ENCODE assay signal across 19 cellular contexts in genomic region chr2:159658887-159659437, GRCh38. TPM values are rescaled to one million over a fixed set of nuclear protein-coding genes. Genes with fewer than 3 reads are reported as not detected.
DNase-seq lines count a peak whose midpoint lies in the region; ATAC-seq, FAIRE-seq and TF ChIP-seq lines count a peak whose summit lies in the region.
"Had no signal": no experiment of that assay in that cellular context is flagged by ENCODE, and none has a peak within 500 bp of the region (broad histone marks: within the 10 kb centered on the region; RNA-seq: fewer than 3 reads in every experiment).

No MANE protein-coding gene starts in this region.

- no peaks in the 10 kb centered on the region for H3K9me2 ChIP-seq in MM.1S (replicated peaks; ENCODE audit: insufficient read depth, low read length)

- BruUV-seq in GM12878 (replicated peaks; lab: Mats Ljungman, UMichigan), result no TSS peak

- no peaks in the 10 kb centered on the region for H4K20me1 ChIP-seq in GM12878 (ENCODE audit: control insufficient read depth, insufficient read depth)
- H4K20me1 ChIP-seq in MM.1S (ENCODE audit: insufficient read depth, low read length), result no peaks in the 10 kb centered on the region

- FAIRE-seq in GM12878 (lab: Jason Lieb, UNC), result no peak
- FAIRE-seq: GM12891 had no signal

- H3K27ac ChIP-seq in GM12878 (ENCODE audit: control insufficient read depth, insufficient read depth), result no peak overlapping the region
- H3K27ac ChIP-seq in testis, result no peak overlapping the region
- no peak overlapping the region for H3K27ac ChIP-seq in MM.1S (ENCODE audit: low read length)
- H3K27ac ChIP-seq: 22Rv1, foreskin keratinocyte had no signal

- no peak for TF ChIP-seq POLR2A in GM12878 (IDR thresholded peaks at IDR 0.05; ENCODE audit: low read depth, low read length)
- TF ChIP-seq POLR2A in testis (IDR thresholded peaks at IDR 0.05), result no peak

- no peak for TF ChIP-seq EP300 in GM12878 (IDR thresholded peaks at IDR 0.05; ENCODE audit: borderline replicate concordance in 1 of 2, control insufficient read depth in 1 of 2, low read depth in 2 of 2, low read length in 2 of 2)

- H2AFZ ChIP-seq in GM12878 (ENCODE audit: control insufficient read depth, low read depth, low read length), result no peak overlapping the region
- H2AFZ ChIP-seq in MM.1S (ENCODE audit: low read length), result no peak overlapping the region

- TF ChIP-seq CTCF in GM12878 (IDR thresholded peaks at IDR 0.05 in 2 of 3, conservative IDR thresholded peaks at IDR 0.05 in 1 of 3; ENCODE audit: control insufficient read depth in 2 of 3, extremely low read depth in 1 of 3, insufficient read depth in 1 of 3, low read depth in 3 of 3, low read length in 3 of 3) (no peak), testis (IDR thresholded peaks at IDR 0.05) (no peak), MM.1S (IDR thresholded peaks at IDR 0.05; ENCODE audit: low read length) (no peak)

- H3K27me3 ChIP-seq in GM12878 (replicated peaks in 1 of 2; ENCODE audit: control insufficient read depth in 2 of 2, insufficient read depth in 2 of 2, low read length in 1 of 2), result no peaks in the 10 kb centered on the region
- H3K27me3 ChIP-seq in testis, result no peaks in the 10 kb centered on the region
- H3K27me3 ChIP-seq in MM.1S (replicated peaks; ENCODE audit: insufficient read depth, low read length), result no peaks in the 10 kb centered on the region
- H3K27me3 ChIP-seq: foreskin keratinocyte had no signal

- no peak overlapping the region for H3K9ac ChIP-seq in GM12878 (ENCODE audit: control insufficient read depth, insufficient read depth, low read length)
- no peak overlapping the region for H3K9ac ChIP-seq in MM.1S (ENCODE audit: low read length)

- in situ Hi-C loops in GM12878 (cut with MboI), result no loop called here

- no peaks in the 10 kb centered on the region for H3K79me2 ChIP-seq in GM12878 (ENCODE audit: control insufficient read depth, insufficient read depth, low read length)
- H3K79me2 ChIP-seq in MM.1S (ENCODE audit: low read length), result no peaks in the 10 kb centered on the region

- CTCF ChIA-PET in GM12878 (lab: Yijun Ruan, JAX), result interaction anchor here (1.1 kb wide), 1 partner anchor 10 kb away, joined by 4 read pairs; no protein-coding TSS in a partner anchor

- H3F3A ChIP-seq in MM.1S (ENCODE audit: insufficient read depth, low read length), result no peaks in the 10 kb centered on the region

- intact Hi-C loops in GM12878 (cut with micrococcal nuclease; ENCODE audit: unreplicated experiment) (no loop called here), testis (cut with DNase I; ENCODE audit: low total_unique reads) (no loop called here)

- ATAC-seq in GM12878, result peak; percentile 88
- ATAC-seq: foreskin keratinocyte, HCT116, Panc1, T-cell, WTC11 had no signal

- H3K4me3 ChIP-seq in GM12878 (no peak overlapping the region), testis (no peak overlapping the region), MM.1S (ENCODE audit: low read length) (no peak overlapping the region)

- POLR2A ChIA-PET in GM12878 (lab: Charles Lee), result no interaction called here

- 29% methylated on average over 5 of the region's 5 CpGs for WGBS in GM12878 (ENCODE audit: insufficient coverage, insufficient replicate concordance, low lambda C conversion rate, missing lambda C conversion rate)
- 42 to 57% methylated on average over 5 of the region's 5 CpGs for WGBS in testis, 2 donors

- H3K36me3 ChIP-seq in GM12878 (ENCODE audit: control insufficient read depth in 2 of 2, insufficient read depth in 2 of 2, low read length in 1 of 2), result no peaks in the 10 kb centered on the region
- H3K36me3 ChIP-seq in testis (ENCODE audit: low read depth, missing control alignments), result no peaks in the 10 kb centered on the region
- H3K36me3 ChIP-seq in MM.1S (replicated peaks; ENCODE audit: insufficient read depth, low read length), result no peaks in the 10 kb centered on the region

- DNase-seq in SIG-M5 treated with dmso at 0.1 percent for 504 hours (lab: John Stamatoyannopoulos, UW; ENCODE audit: unreplicated experiment), result peak; percentile 61
- no peak for DNase-seq in SIG-M5 (lab: John Stamatoyannopoulos, UW)
- DNase-seq in GM12878 (ENCODE audit: low read depth, low spot score), result no peak
- DNase-seq in iris pigment epithelial cell (ENCODE audit: low read depth), result peak; percentile 69
- DNase-seq in testis, result peak; percentile 42
- DNase-seq in NCI-H345 treated with DMSO at 0.1 percent for 48 hours (lab: John Stamatoyannopoulos, UW; ENCODE audit: unreplicated experiment), result no peak
- no peak for DNase-seq in MM.1S
- no peak for DNase-seq in amygdala (lab: John Stamatoyannopoulos, UW)
- DNase-seq: activated effector memory CD4-positive, alpha-beta T cell treated with Interleukin-2 at 50 U/mL for 16 hours; CD8-positive, alpha-beta memory T cell; foreskin keratinocyte; IMR-90; NCI-H1436; T-cell had no signal

- H3K4me2 ChIP-seq in GM12878 (ENCODE audit: control insufficient read depth, insufficient read depth) (no peak overlapping the region), MM.1S (ENCODE audit: low read depth, low read length) (no peak overlapping the region)

- H3K4me1 ChIP-seq in GM12878 (ENCODE audit: control insufficient read depth, insufficient read depth, low read length), result 0 out of 2 replicates have a peak, but pooled peaks cover 3% of the 10 kb centered on the region
- peaks cover 7% of the 10 kb centered on the region for H3K4me1 ChIP-seq in testis
- no peaks in the 10 kb centered on the region for H3K4me1 ChIP-seq in MM.1S (ENCODE audit: low read length)
- H3K4me1 ChIP-seq: foreskin keratinocyte had no signal

- SMC1A ChIA-PET in GM12878 (lab: Charles Lee; ENCODE audit: uncharacterized antibody, unreplicated experiment), result interaction anchor here (0.6 to 1.1 kb wide), 2 partner anchors 28 to 44 kb away, joined by 3 to 5 read pairs; no protein-coding TSS in a partner anchor

- no peak for TF ChIP-seq RAD21 in GM12878 (IDR thresholded peaks at IDR 0.05; ENCODE audit: insufficient read depth, low read depth, low read length)

- RAD21 ChIA-PET in GM12878 (lab: Charles Lee; ENCODE audit: unreplicated experiment), result interaction anchor here (0.6 kb wide), 1 partner anchor 59 kb away, joined by 3 read pairs; no protein-coding TSS in a partner anchor

- 0 out of 3 replicates have a peak, but pooled peaks cover 2% of the 10 kb centered on the region for H3K9me3 ChIP-seq in GM12878 (replicated peaks; ENCODE audit: control insufficient read depth, insufficient read depth, low read length)
- H3K9me3 ChIP-seq in testis, result no peaks in the 10 kb centered on the region
- H3K9me3 ChIP-seq in MM.1S (replicated peaks; ENCODE audit: insufficient read depth, low read length), result no peaks in the 10 kb centered on the region

TF ChIP-seq in GM12878, 131 proteins besides CTCF, POLR2A, EP300 and RAD21 (continues in another document):
- no peak for TF ChIP-seq BACH1 (IDR thresholded peaks at IDR 0.05; ENCODE audit: borderline replicate concordance)
- 0 out of 2 replicates have a peak, but pooled peaks have one; percentile 23 for TF ChIP-seq IKZF1 (conservative IDR thresholded peaks at IDR 0.05)
- TF ChIP-seq NR2F1 (conservative IDR thresholded peaks at IDR 0.05), result 0 out of 2 replicates have a peak, but pooled peaks have one; percentile 22
- TF ChIP-seq FOXK2 (IDR thresholded peaks at IDR 0.05), result no peak

RNA-seq across cellular contexts. Expression of gene BAZ2B, which starts 42.6 kb away (rescaled TPM):
- total RNA-seq in GM12878 (2013; cell fraction: nucleolus; rRNA removed), result 510 and 514 TPM in 2 replicates
- total RNA-seq in GM12878 (2014; rRNA removed) (29.0 and 35.7 TPM in 2 replicates), GM12878 (2014; rRNA removed; fragmentation: Illumina TruSeq; extraction: Trizol) (49.7 and 52.7 TPM in 2 replicates), GM12878 (2021) (32.1 and 33.0 TPM in 2 replicates), testis (100 to 1,000 TPM; 119 to 132 TPM)
- 23.5 TPM for polyA plus RNA-seq in GM12878 (2011; ENCODE audit: low read depth)
- polyA plus RNA-seq in GM12878 (2011; rRNA removed) (24.9 and 33.1 TPM in 2 replicates), GM12878 (2014; fragmentation: Illumina TruSeq; extraction: Trizol) (33.3 and 47.1 TPM in 2 replicates), GM12878 (2014; fragmentation: Nextera tagmentation; extraction: Ambion mirVana) (10 to 100 TPM in 1 of 2 experiments, 1 to 10 TPM in 1; 8.8 to 12.8 TPM), GM12878 (2014; rRNA removed) (18.6 and 24.5 TPM in 2 replicates), GM12878 (2016; fragmentation: Nextera tagmentation; extraction: Ambion mirVana) (10 to 100 TPM; 22.4 to 23.9 TPM), testis (ENCODE audit: insufficient read depth, low read depth, low replicate concordance) (23.5 TPM)
- polyA plus RNA-seq in GM12878 (2011; cell fraction: cytosol; rRNA removed), result 12.6 and 14.4 TPM in 2 replicates
- 33.1 and 42.0 TPM in 2 replicates for polyA plus RNA-seq in GM12878 (2011; cell fraction: nucleus; rRNA removed)
- polyA plus RNA-seq in GM12878 (2012), result 19.7 and 23.3 TPM in 2 replicates
- polyA minus RNA-seq in GM12878 (2011; rRNA and poly(A)+ RNA removed), result 71.0 and 79.2 TPM in 2 replicates
- polyA minus RNA-seq in GM12878 (2011; cell fraction: cytosol; rRNA and poly(A)+ RNA removed), result 18.4 and 19.5 TPM in 2 replicates
- 68.2 and 95.3 TPM in 2 replicates for polyA minus RNA-seq in GM12878 (2011; cell fraction: nucleus; rRNA and poly(A)+ RNA removed)

RNA-seq across cellular contexts. Expression of gene MARCHF7, which starts 53.3 kb away (rescaled TPM):
- 215 and 216 TPM in 2 replicates for total RNA-seq in GM12878 (2013; cell fraction: nucleolus; rRNA removed)
- total RNA-seq in GM12878 (2014; rRNA removed) (64.3 and 83.1 TPM in 2 replicates), GM12878 (2014; rRNA removed; fragmentation: Illumina TruSeq; extraction: Trizol) (107 and 110 TPM in 2 replicates), GM12878 (2021) (68.7 and 69.1 TPM in 2 replicates), testis (100 to 1,000 TPM in 1 of 2 donors, 10 to 100 TPM in 1; 89.4 to 115 TPM)
- 32.3 TPM for polyA plus RNA-seq in GM12878 (2011; ENCODE audit: low read depth)
- polyA plus RNA-seq in GM12878 (2011; rRNA removed) (49.6 and 73.2 TPM in 2 replicates), GM12878 (2014; fragmentation: Illumina TruSeq; extraction: Trizol) (107 and 154 TPM in 2 replicates), GM12878 (2014; fragmentation: Nextera tagmentation; extraction: Ambion mirVana) (10 to 100 TPM; 39.4 to 56.3 TPM), GM12878 (2014; rRNA removed) (41.1 and 45.8 TPM in 2 replicates), GM12878 (2016; fragmentation: Nextera tagmentation; extraction: Ambion mirVana) (100 to 1,000 TPM; 109 to 111 TPM), testis (ENCODE audit: insufficient read depth, low read depth, low replicate concordance) (97.8 TPM)
- 17.2 and 23.2 TPM in 2 replicates for polyA plus RNA-seq in GM12878 (2011; cell fraction: cytosol; rRNA removed)
- 35.8 and 40.2 TPM in 2 replicates for polyA plus RNA-seq in GM12878 (2011; cell fraction: nucleus; rRNA removed)
- polyA plus RNA-seq in GM12878 (2012), result 36.5 and 61.7 TPM in 2 replicates
- 34.0 and 60.9 TPM in 2 replicates for polyA minus RNA-seq in GM12878 (2011; rRNA and poly(A)+ RNA removed)
- polyA minus RNA-seq in GM12878 (2011; cell fraction: cytosol; rRNA and poly(A)+ RNA removed), result 26.2 and 36.3 TPM in 2 replicates
- 34.6 and 45.9 TPM in 2 replicates for polyA minus RNA-seq in GM12878 (2011; cell fraction: nucleus; rRNA and poly(A)+ RNA removed)

Comparison
In these comparisons a context has a peak if more than half of its experiments do, and no peak if none do; other contexts are left out.
1. DNase-seq: peak in SIG-M5 treated with dmso at 0.1 percent for 504 hours (single experiment), iris pigment epithelial cell (single experiment) and testis (single experiment); none in SIG-M5 (single experiment), GM12878 (single experiment), NCI-H345 treated with DMSO at 0.1 percent for 48 hours (single experiment), MM.1S (single experiment) and amygdala (0 of 56).